In genomic region chr4:78057600-78058560, GRCh38 we compare ENCODE assay signal across 8 cellular contexts. TPM values are rescaled to one million over a fixed set of nuclear protein-coding genes. Genes with fewer than 3 reads are reported as not detected.
DNase-seq lines count a peak whose midpoint lies in the region; ATAC-seq and TF ChIP-seq lines count a peak whose summit lies in the region.

No MANE protein-coding gene starts in this region.

- H3K27ac ChIP-seq in HCT116 (ENCODE audit: low read depth, low read length) (peak overlapping the region; percentile 94), skeletal muscle tissue (ENCODE audit: low read depth, low read length) (peak overlapping the region; percentile 94)

- no peaks in the 10 kb centered on the region for H3K9me3 ChIP-seq in HCT116 (ENCODE audit: control insufficient read depth in 1 of 2, insufficient read depth in 1 of 2, low read depth in 1 of 2, low read length in 2 of 2)
- H3K9me3 ChIP-seq in skeletal muscle tissue (ENCODE audit: control insufficient read depth in 3 of 3, low read length in 3 of 3), result no peaks in the 10 kb centered on the region

- H3K27me3 ChIP-seq in HCT116 (ENCODE audit: insufficient read depth, low read length) (no peaks in the 10 kb centered on the region), skeletal muscle tissue (ENCODE audit: control insufficient read depth in 3 of 3, insufficient read depth in 3 of 3, low read length in 3 of 3) (peaks cover 0 to 4% (median 2%) of the 10 kb centered on the region in 3 donors)

- POLR2A ChIA-PET in HCT116 (lab: Charles Lee), result interaction anchor here (0.9 to 1.6 kb wide), 3 partner anchors 10 to 26 kb away, joined by 3 to 6 read pairs (median 5); no protein-coding TSS in a partner anchor

- H3K9ac ChIP-seq in HCT116 (ENCODE audit: low read length) (peak overlapping the region; percentile 73), skeletal muscle tissue (ENCODE audit: low read depth in 1 of 3, low read length in 3 of 3) (peak overlapping the region; percentile 85 to 95 (median 93))

- RAD21 ChIA-PET in HCT116 (lab: Charles Lee; ENCODE audit: low non-redundant PET in 1 of 2, low total read pairs in 2 of 2, uncharacterized antibody in 2 of 2, unreplicated experiment in 2 of 2), result interaction anchor here in 1 of 2 experiments (1.1 kb wide), 1 partner anchor 238 kb away, joined by 3 read pairs; no protein-coding TSS in a partner anchor

- H2AFZ ChIP-seq in HCT116 (ENCODE audit: low read depth, low read length, poor library complexity, severe bottlenecking), result peak overlapping the region; percentile 31

- intact Hi-C loops in HCT116 (cut with micrococcal nuclease), result loop anchor here (5.0 kb wide), 2 partner anchors 509 to 879 kb away; partner anchors contain the start of gene PAQR3

- no peak for TF ChIP-seq RAD21 in HCT116 (IDR thresholded peaks at IDR 0.05; ENCODE audit: low read depth)

- H3K4me1 ChIP-seq in HCT116 (ENCODE audit: control insufficient read depth in 1 of 2, insufficient read depth in 2 of 2, low read length in 2 of 2), result peaks cover 7 to 18% of the 10 kb centered on the region in 2 experiments; a peak in 3 of 4 replicates
- peaks cover 11 to 27% (median 23%) of the 10 kb centered on the region in 3 donors for H3K4me1 ChIP-seq in skeletal muscle tissue (ENCODE audit: control insufficient read depth in 3 of 3, insufficient read depth in 3 of 3, low read length in 3 of 3)

- H3K36me3 ChIP-seq in HCT116 (ENCODE audit: control insufficient read depth in 1 of 2, insufficient read depth in 2 of 2, low read length in 2 of 2), result no peaks in the 10 kb centered on the region
- no peaks in the 10 kb centered on the region for H3K36me3 ChIP-seq in skeletal muscle tissue (ENCODE audit: control insufficient read depth in 3 of 3, insufficient read depth in 3 of 3, low read length in 3 of 3)

- ATAC-seq in HCT116, result peak; percentile 1

- DNase-seq in DMS53 (lab: John Stamatoyannopoulos, UW) (peak; percentile 68), HCT116 (ENCODE audit: low read depth, low spot score) (no peak), SHP77 treated with DMSO at 0.1 percent for 48 hours (lab: John Stamatoyannopoulos, UW) (peak; percentile 28), cardiac fibroblast (ENCODE audit: low read depth in 2 of 2) (peak; percentile 32 to 55), islet precursor cell (peak; percentile 68), cerebellar nuclear complex (lab: John Stamatoyannopoulos, UW) (no peak), GM19240 (ENCODE audit: insufficient read length, low spot score) (no peak)

- peaks cover 50% of the 10 kb centered on the region for H3K79me2 ChIP-seq in HCT116 (ENCODE audit: insufficient read depth, low read length)

- TF ChIP-seq CTCF in HCT116 (IDR thresholded peaks at IDR 0.05 in 2 of 3, conservative IDR thresholded peaks at IDR 0.05 in 1 of 3; ENCODE audit: borderline replicate concordance in 1 of 3, insufficient read depth in 1 of 3, low read depth in 2 of 3, low read length in 2 of 3) (no peak), cardiac fibroblast (IDR thresholded peaks at IDR 0.05; ENCODE audit: low read depth, low read length) (no peak)

- peak overlapping the region; percentile 99 for H3K4me2 ChIP-seq in HCT116 (ENCODE audit: low read length)

- H3K4me3 ChIP-seq in HCT116 (replicated peaks in 1 of 2; ENCODE audit: low read depth in 1 of 2, low read length in 2 of 2) (peak overlapping the region; percentile 70 to 89), cardiac fibroblast (replicated peaks in 1 of 2; ENCODE audit: low read depth in 2 of 2, low read length in 2 of 2) (peak overlapping the region; percentile 52 to 83), skeletal muscle tissue (ENCODE audit: low read length in 3 of 3) (peak overlapping the region; percentile 86 to 93 (median 88))

- BruUV-seq in HCT116 (replicated peaks; lab: Mats Ljungman, UMichigan), result TSS peak; percentile 48

- no peaks in the 10 kb centered on the region for H4K20me1 ChIP-seq in HCT116 (ENCODE audit: insufficient read depth)

- CTCF ChIA-PET in HCT116 (lab: Charles Lee), result interaction anchor here (2.0 to 2.3 kb wide), 3 partner anchors 13 to 458 kb away, joined by 6 to 17 read pairs (median 8); no protein-coding TSS in a partner anchor

- TF ChIP-seq POLR2A in HCT116 (IDR thresholded peaks at IDR 0.05; ENCODE audit: borderline replicate concordance, extremely low read depth, insufficient read depth, insufficient read length), result no peak

- H3K9me2 ChIP-seq in HCT116 (ENCODE audit: insufficient read depth), result no peaks in the 10 kb centered on the region

TF ChIP-seq in HCT116, 20 proteins besides CTCF, POLR2A, EP300 and RAD21:
- TF ChIP-seq ZFX (IDR thresholded peaks at IDR 0.05) (no peak), SRF (IDR thresholded peaks at IDR 0.05; ENCODE audit: low read depth) (no peak), EZH2 (IDR thresholded peaks at IDR 0.05) (no peak), TCF7L2 (IDR thresholded peaks at IDR 0.05; ENCODE audit: borderline replicate concordance, extremely low read depth, insufficient read depth, insufficient read length) (peak; percentile 45), POLR2AphosphoS5 (IDR thresholded peaks at IDR 0.05; ENCODE audit: low read depth, low read length) (peak; percentile 51; the same call in 1 of the 2 replicates)

RNA-seq across cellular contexts. Expression of gene FRAS1, which starts 0.8 kb away (rescaled TPM):
- total RNA-seq in HCT116 (2021; ENCODE audit: unreplicated experiment) (33.5 TPM), skeletal muscle tissue (15.1 TPM)
- 14.1 and 16.6 TPM in 2 replicates for polyA plus RNA-seq in HCT116 (2012)

Comparison
In these comparisons a context has a peak if more than half of its experiments do, and no peak if none do; other contexts are left out.
1. DNase-seq: peak in DMS53 (single experiment), SHP77 treated with DMSO at 0.1 percent for 48 hours (single experiment), cardiac fibroblast (2 of 2) and islet precursor cell (single experiment); none in HCT116 (single experiment), cerebellar nuclear complex (0 of 2) and GM19240 (single experiment).
2. Peak in every context shown above with its lines, with median percentiles within 50 percentile points of each other: H3K4me3 ChIP-seq.